In the genomic region with DNA sequence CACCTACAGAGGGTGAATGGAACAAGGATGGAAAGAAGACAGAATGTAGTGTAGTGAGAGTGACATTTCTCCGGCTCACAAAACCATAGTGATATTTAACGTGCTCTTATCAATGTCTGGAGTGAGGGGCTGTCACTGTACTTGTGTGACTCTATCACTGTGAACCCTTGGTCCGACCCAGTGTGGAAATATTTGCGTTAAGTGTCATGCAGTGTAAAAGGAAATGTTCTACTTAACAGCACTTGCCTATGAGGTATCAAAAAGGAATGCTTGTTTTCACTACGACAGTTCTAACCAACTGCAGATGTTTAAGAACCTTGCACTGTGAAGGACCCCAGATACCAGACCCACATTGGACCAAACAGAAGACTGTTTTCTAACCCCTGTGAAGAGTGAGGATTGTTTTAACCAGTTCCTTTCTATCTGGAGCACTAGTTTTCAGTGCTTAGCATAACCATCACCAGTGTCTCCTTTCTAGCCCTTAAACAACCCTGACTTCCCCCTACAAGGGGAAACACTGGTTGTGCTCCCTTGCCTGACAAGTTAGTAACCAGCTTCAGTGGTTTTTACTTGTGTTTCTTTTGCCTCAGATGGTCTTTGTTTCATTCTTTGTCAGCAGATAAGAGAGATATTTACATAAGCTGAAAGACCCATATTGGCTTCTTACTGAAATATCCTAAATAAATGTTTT, we compare ENCODE assay signal across 11 cellular contexts.
DNase-seq lines count a peak whose midpoint lies in the region; ATAC-seq and TF ChIP-seq lines count a peak whose summit lies in the region.
"Had no signal": no experiment of that assay in that cellular context is flagged by ENCODE, and none has a peak within 500 bp of the region (broad histone marks: within the 10 kb centered on the region; RNA-seq: fewer than 3 reads in every experiment).

No MANE protein-coding gene starts in this region.

- H3K27me3 ChIP-seq in upper lobe of right lung = no peaks in the 10 kb centered on the region
- no peaks in the 10 kb centered on the region for H3K27me3 ChIP-seq in right atrium auricular region

- TF ChIP-seq CTCF in upper lobe of right lung (IDR thresholded peaks at IDR 0.05) = no peak
- no peak for TF ChIP-seq CTCF in right atrium auricular region (IDR thresholded peaks at IDR 0.05)

- no peak overlapping the region for H3K4me3 ChIP-seq in upper lobe of right lung
- no peak overlapping the region for H3K4me3 ChIP-seq in right atrium auricular region

- ATAC-seq in activated T-cell treated with anti-CD3 and anti-CD28 coated beads, Interleukin-2, amount 50 U/mL, for 72 hours (replicated peaks in 1 of 2) = peak; percentile 27 to 67
- ATAC-seq in upper lobe of right lung = peak; percentile 80
- no peak for ATAC-seq in GM18505 (IDR thresholded peaks at IDR 0.05; ENCODE audit: unreplicated experiment)

- H3K4me1 Mint-ChIP-seq in activated T-cell treated with anti-CD3 and anti-CD28 coated beads, Interleukin-2, amount 50 U/mL, for 72 hours (ENCODE audit: low read depth) = no peaks in the 10 kb centered on the region
- H3K4me1 Mint-ChIP-seq: activated naive CD4-positive, alpha-beta T cell treated with anti-CD3 and anti-CD28 coated beads, Interleukin-2, amount 10 ng/mL, durations not matched to agents 7 days and 5 days; neural crest cell had no signal

- no peak for DNase-seq in activated T-cell treated with anti-CD3 and anti-CD28 coated beads, Interleukin-2, amount 50 U/mL, for 72 hours
- DNase-seq in activated T-cell treated with anti-CD3 and anti-CD28 coated beads for 4 hours = no peak
- DNase-seq in RPMI7951 (ENCODE audit: low read depth) = peak; percentile 94
- DNase-seq in fibroblast of the conjunctiva (ENCODE audit: low read depth) = peak; percentile 80
- no peak for DNase-seq in upper lobe of right lung
- no peak for DNase-seq in middle frontal gyrus (ENCODE audit: extremely low spot score, low spot score)
- DNase-seq in right atrium auricular region (ENCODE audit: low spot score) = no peak
- DNase-seq: activated naive CD4-positive, alpha-beta T cell treated with anti-CD3 and anti-CD28 coated beads, Interleukin-2, amount 10 ng/mL, durations not matched to agents 7 days and 5 days; NCI-H510A treated with DMSO at 0.1 percent for 48 hours had no signal

- H3K4me3 Mint-ChIP-seq in activated T-cell treated with anti-CD3 and anti-CD28 coated beads, Interleukin-2, amount 50 U/mL, for 72 hours = no peak overlapping the region
- H3K4me3 Mint-ChIP-seq: activated naive CD4-positive, alpha-beta T cell treated with anti-CD3 and anti-CD28 coated beads, Interleukin-2, amount 10 ng/mL, durations not matched to agents 7 days and 5 days; neural crest cell had no signal

- no peak overlapping the region for H3K27ac ChIP-seq in upper lobe of right lung
- no peak overlapping the region for H3K27ac ChIP-seq in right atrium auricular region

- no peak for TF ChIP-seq POLR2A in GM18505 (IDR thresholded peaks at IDR 0.05; ENCODE audit: borderline replicate concordance, extremely low read depth, insufficient read depth, insufficient read length)

- no peaks in the 10 kb centered on the region for H3K9me3 Mint-ChIP-seq in activated T-cell treated with anti-CD3 and anti-CD28 coated beads, Interleukin-2, amount 50 U/mL, for 72 hours
- H3K9me3 Mint-ChIP-seq: activated naive CD4-positive, alpha-beta T cell treated with anti-CD3 and anti-CD28 coated beads, Interleukin-2, amount 10 ng/mL, durations not matched to agents 7 days and 5 days; neural crest cell had no signal

- H3K36me3 ChIP-seq in upper lobe of right lung = no peaks in the 10 kb centered on the region
- H3K36me3 ChIP-seq in right atrium auricular region = no peaks in the 10 kb centered on the region

- intact Hi-C loops in upper lobe of right lung (cut with DNase I) = no loop called here

- no peaks in the 10 kb centered on the region for H3K9me3 ChIP-seq in upper lobe of right lung
- H3K9me3 ChIP-seq in right atrium auricular region = no peaks in the 10 kb centered on the region

- H3K27ac Mint-ChIP-seq in activated T-cell treated with anti-CD3 and anti-CD28 coated beads, Interleukin-2, amount 50 U/mL, for 72 hours = no peak overlapping the region
- H3K27ac Mint-ChIP-seq: activated naive CD4-positive, alpha-beta T cell treated with anti-CD3 and anti-CD28 coated beads, Interleukin-2, amount 10 ng/mL, durations not matched to agents 7 days and 5 days had no signal

- H3K36me3 Mint-ChIP-seq in activated T-cell treated with anti-CD3 and anti-CD28 coated beads, Interleukin-2, amount 50 U/mL, for 72 hours (ENCODE audit: insufficient read depth in 2 of 2) = no peaks in the 10 kb centered on the region
- H3K36me3 Mint-ChIP-seq: activated naive CD4-positive, alpha-beta T cell treated with anti-CD3 and anti-CD28 coated beads, Interleukin-2, amount 10 ng/mL, durations not matched to agents 7 days and 5 days had no signal

- H3K27me3 Mint-ChIP-seq in activated T-cell treated with anti-CD3 and anti-CD28 coated beads, Interleukin-2, amount 50 U/mL, for 72 hours (ENCODE audit: low read depth) = peaks cover 34% of the 10 kb centered on the region

- H3K4me1 ChIP-seq in upper lobe of right lung = peaks cover 16% of the 10 kb centered on the region
- H3K4me1 ChIP-seq in right atrium auricular region = no peaks in the 10 kb centered on the region

Comparison
In these comparisons a context has a peak if more than half of its experiments do, and no peak if none do; other contexts are left out.
1. DNase-seq: peak in RPMI7951 (single experiment) and fibroblast of the conjunctiva (single experiment); none in activated T-cell treated with anti-CD3 and anti-CD28 coated beads, Interleukin-2, amount 50 U/mL, for 72 hours (0 of 2), activated T-cell treated with anti-CD3 and anti-CD28 coated beads for 4 hours (single experiment), upper lobe of right lung (single experiment), middle frontal gyrus (single experiment) and right atrium auricular region (single experiment).